In genomic region chr15:42155546-42156265, GRCh38 we compare ENCODE assay signal across 13 cellular contexts. TPM values are rescaled to one million over a fixed set of nuclear protein-coding genes. Genes with fewer than 3 reads are reported as not detected.
DNase-seq lines count a peak whose midpoint lies in the region; ATAC-seq and TF ChIP-seq lines count a peak whose summit lies in the region.
"Had no signal": no experiment of that assay in that cellular context is flagged by ENCODE, and none has a peak within 500 bp of the region (broad histone marks: within the 10 kb centered on the region; RNA-seq: fewer than 3 reads in every experiment).

No MANE protein-coding gene starts in this region.

- H3K27ac ChIP-seq in cardiac muscle cell (peak overlapping the region; percentile 56), duodenal mucosa (ENCODE audit: low read depth, low read length) (peak overlapping the region; percentile 68), muscle layer of duodenum (ENCODE audit: low read length) (peak overlapping the region; percentile 39)
- H3K27ac ChIP-seq in effector memory CD4-positive, alpha-beta T cell (ENCODE audit: insufficient read depth, low read length, poor library complexity, severe bottlenecking) = no peak overlapping the region
- H3K27ac ChIP-seq: GM23248 had no signal

- H3K27me3 ChIP-seq in cardiac muscle cell (no peaks in the 10 kb centered on the region), duodenal mucosa (ENCODE audit: control insufficient read depth in 1 of 2, insufficient read depth in 2 of 2, low read length in 2 of 2) (no peaks in the 10 kb centered on the region), muscle layer of duodenum (ENCODE audit: low read depth, low read length) (no peaks in the 10 kb centered on the region)
- H3K27me3 ChIP-seq in effector memory CD4-positive, alpha-beta T cell (replicated peaks; ENCODE audit: control insufficient read depth, insufficient read depth, low read length, poor library complexity, severe bottlenecking) = no peaks in the 10 kb centered on the region

- peak overlapping the region; percentile 61 to 74 for H3K9ac ChIP-seq in duodenal mucosa (ENCODE audit: low read depth in 1 of 2, low read length in 2 of 2)
- H3K9ac ChIP-seq: GM23248 had no signal

- no peak for ATAC-seq in left ventricle myocardium superior

- peaks cover 34% of the 10 kb centered on the region for H3K4me1 ChIP-seq in cardiac muscle cell (ENCODE audit: low read depth)
- H3K4me1 ChIP-seq in duodenal mucosa (ENCODE audit: control insufficient read depth in 1 of 2, insufficient read depth in 2 of 2, low read length in 2 of 2) = peaks cover 14 to 16% of the 10 kb centered on the region in 2 donors
- peaks cover 0 to 7% of the 10 kb centered on the region in 2 donors for H3K4me1 ChIP-seq in muscle layer of duodenum (ENCODE audit: control insufficient read depth in 1 of 2, insufficient read depth in 2 of 2, low read length in 2 of 2)
- H3K4me1 ChIP-seq in effector memory CD4-positive, alpha-beta T cell (ENCODE audit: control insufficient read depth, insufficient read depth, low read length, poor library complexity, severe bottlenecking) = no peaks in the 10 kb centered on the region

- intact Hi-C loops in left ventricle myocardium superior (cut with micrococcal nuclease) = no loop called here

- H3K9me3 ChIP-seq in cardiac muscle cell (ENCODE audit: low read depth) = no peaks in the 10 kb centered on the region
- H3K9me3 ChIP-seq in duodenal mucosa (ENCODE audit: control insufficient read depth in 1 of 2, low read length in 2 of 2) = no peaks in the 10 kb centered on the region
- no peaks in the 10 kb centered on the region for H3K9me3 ChIP-seq in muscle layer of duodenum (ENCODE audit: control insufficient read depth in 1 of 2, low read length in 2 of 2)
- no peaks in the 10 kb centered on the region for H3K9me3 ChIP-seq in effector memory CD4-positive, alpha-beta T cell (ENCODE audit: control insufficient read depth, low read length)

- TF ChIP-seq CTCF in cardiac muscle cell (IDR thresholded peaks at IDR 0.05; ENCODE audit: low read depth, low read length) = no peak

- no peak for DNase-seq in cardiac muscle cell (ENCODE audit: low read depth in 1 of 2, low spot score in 1 of 2)
- no peak for DNase-seq in left ventricle myocardium superior
- no peak for DNase-seq in NCI-H2081 (lab: John Stamatoyannopoulos, UW)
- DNase-seq in NCI-H1105 treated with DMSO at 0.1 percent for 48 hours (lab: John Stamatoyannopoulos, UW) = no peak
- DNase-seq in effector memory CD4-positive, alpha-beta T cell = no peak
- no peak for DNase-seq in dedifferentiated amniotic fluid mesenchymal stem cell (ENCODE audit: extremely low spot score)
- DNase-seq: activated CD4-positive, alpha-beta memory T cell treated with anti-CD3 and anti-CD28 coated beads for 36 hours; GM23248; midbrain had no signal

- H3K36me3 ChIP-seq in cardiac muscle cell (peaks cover 3% of the 10 kb centered on the region), duodenal mucosa (ENCODE audit: control insufficient read depth in 1 of 2, insufficient read depth in 2 of 2, low read length in 2 of 2) (peaks cover 14 to 21% of the 10 kb centered on the region in 2 donors), muscle layer of duodenum (ENCODE audit: control insufficient read depth in 1 of 2, insufficient read depth in 2 of 2, low read length in 2 of 2) (peaks cover 16 to 21% of the 10 kb centered on the region in 2 donors)
- H3K36me3 ChIP-seq in effector memory CD4-positive, alpha-beta T cell (ENCODE audit: control insufficient read depth, insufficient read depth, low read length) = peaks cover 24% of the 10 kb centered on the region

- H3K4me3 ChIP-seq in cardiac muscle cell (no peak overlapping the region), duodenal mucosa (ENCODE audit: low read depth in 1 of 2, low read length in 2 of 2) (peak overlapping the region; percentile 75 to 77), muscle layer of duodenum (ENCODE audit: low read depth in 1 of 2, low read length in 2 of 2) (peak overlapping the region in 1 of 2 donors; percentile 21)
- H3K4me3 ChIP-seq in effector memory CD4-positive, alpha-beta T cell (ENCODE audit: insufficient read depth, low read depth, low read length, poor library complexity, severe bottlenecking) = no peak overlapping the region
- H3K4me3 ChIP-seq: GM23248 had no signal

RNA-seq across cellular contexts. Expression of gene PLA2G4F, which starts 0.7 kb away (rescaled TPM):
- total RNA-seq in cardiac muscle cell (0.78 and 2.9 TPM in 2 replicates), left ventricle myocardium superior (5.2 TPM)
- 0.50 and 1.2 TPM in 2 replicates for polyA plus RNA-seq in cardiac muscle cell
- total RNA-seq: activated CD4-positive, alpha-beta memory T cell treated with anti-CD3 and anti-CD28 coated beads for 36 hours; activated naive CD4-positive, alpha-beta T cell treated with anti-CD3 and anti-CD28 coated beads, Interleukin-2, amount 50 U/mL, for 72 hours; glomerular endothelial cell; GM23248 had no signal
- polyA plus RNA-seq: GM23248 had no signal

RNA-seq across cellular contexts. Expression of gene VPS39, which starts 52.4 kb away (rescaled TPM):
- total RNA-seq in cardiac muscle cell (41.9 and 56.4 TPM in 2 replicates), left ventricle myocardium superior (45.3 TPM)
- polyA plus RNA-seq in cardiac muscle cell = 35.7 and 45.7 TPM in 2 replicates

Comparison
In these comparisons a context has a peak if more than half of its experiments do, and no peak if none do; other contexts are left out.
1. H3K4me3 ChIP-seq: peak in duodenal mucosa (2 of 2); none in cardiac muscle cell (single experiment) and effector memory CD4-positive, alpha-beta T cell (single experiment).